Comparison of ENCODE assay signal across 20 cellular contexts in genomic region chr12:126545411-126545810, GRCh38.
DNase-seq lines count a peak whose midpoint lies in the region; ATAC-seq and TF ChIP-seq lines count a peak whose summit lies in the region.
"Had no signal": no experiment of that assay in that cellular context is flagged by ENCODE, and none has a peak within 500 bp of the region (broad histone marks: within the 10 kb centered on the region; RNA-seq: fewer than 3 reads in every experiment).

No MANE protein-coding gene starts in this region.

- H3K27me3 ChIP-seq in vagina: no peaks in the 10 kb centered on the region
- no peaks in the 10 kb centered on the region for H3K27me3 ChIP-seq in esophagus muscularis mucosa
- H3K27me3 ChIP-seq in gastroesophageal sphincter: no peaks in the 10 kb centered on the region

- no peaks in the 10 kb centered on the region for H3K36me3 ChIP-seq in vagina
- H3K36me3 ChIP-seq in esophagus muscularis mucosa: no peaks in the 10 kb centered on the region
- H3K36me3 ChIP-seq in gastroesophageal sphincter: no peaks in the 10 kb centered on the region

- H3K9me3 ChIP-seq in vagina (no peaks in the 10 kb centered on the region), esophagus muscularis mucosa (no peaks in the 10 kb centered on the region), gastroesophageal sphincter (no peaks in the 10 kb centered on the region)

- TF ChIP-seq EP300 in esophagus muscularis mucosa (IDR thresholded peaks at IDR 0.05) (no peak), gastroesophageal sphincter (IDR thresholded peaks at IDR 0.05) (no peak)

- DNase-seq in Caki2 (ENCODE audit: low read depth): peak; percentile 12
- DNase-seq in NCI-H748 (lab: John Stamatoyannopoulos, UW; ENCODE audit: unreplicated experiment): peak; percentile 17
- peak; percentile 5 for DNase-seq in astrocyte of the cerebellum (ENCODE audit: low read depth)
- DNase-seq in fibroblast of pulmonary artery (ENCODE audit: low read depth): peak; percentile 24
- DNase-seq in NCI-H1105 (lab: John Stamatoyannopoulos, UW): no peak
- no peak for DNase-seq in vagina (ENCODE audit: extremely low spot score in 2 of 2)
- DNase-seq in esophagus muscularis mucosa (ENCODE audit: extremely low spot score): no peak
- DNase-seq: CD8-positive, alpha-beta memory T cell; DMS53; GF-D8; NCI-H1048; NCI-H1436; NCI-H2029; NCI-H2227 treated with DMSO at 0.1 percent for 48 hours; NCI-H510A; NCI-H82; Right ventricle myocardium superior had no signal

- WGBS in esophagus muscularis mucosa: 55% methylated on average over 4 of the region's 4 CpGs
- WGBS in gastroesophageal sphincter (ENCODE audit: low coverage in 1 of 2), 2 donors: 46 to 57% methylated on average over 3 to 4 of the region's 4 CpGs

- TF ChIP-seq POLR2A in vagina (IDR thresholded peaks at IDR 0.05): no peak
- TF ChIP-seq POLR2A in esophagus muscularis mucosa (IDR thresholded peaks at IDR 0.05; ENCODE audit: low read depth): no peak
- no peak for TF ChIP-seq POLR2A in gastroesophageal sphincter (IDR thresholded peaks at IDR 0.05)

- in situ Hi-C loops in Caki2 (cut with HindIII; ENCODE audit: low pct_unique_long_range_greater_than_20kb, low sequenced_read_pairs): no loop called here
- in situ Hi-C loops in astrocyte of the cerebellum (cut with HindIII; ENCODE audit: low sequenced_read_pairs): no loop called here

- no peak for ATAC-seq in gastroesophageal sphincter

- H3K4me1 ChIP-seq in vagina (no peaks in the 10 kb centered on the region), esophagus muscularis mucosa (no peaks in the 10 kb centered on the region), gastroesophageal sphincter (no peaks in the 10 kb centered on the region)

- intact Hi-C loops in vagina (cut with DNase I): no loop called here
- intact Hi-C loops in esophagus muscularis mucosa (cut with DNase I): no loop called here

- H3K27ac ChIP-seq in vagina (no peak overlapping the region), esophagus muscularis mucosa (replicated peaks in 1 of 4) (no peak overlapping the region), gastroesophageal sphincter (no peak overlapping the region)
- H3K27ac ChIP-seq: C4-2B, SK-N-MC had no signal

- TF ChIP-seq CTCF in astrocyte of the cerebellum (IDR thresholded peaks at IDR 0.05; ENCODE audit: low read depth, low read length, missing control alignments) (no peak), fibroblast of pulmonary artery (IDR thresholded peaks at IDR 0.05; ENCODE audit: low read length, missing control alignments) (no peak), vagina (IDR thresholded peaks at IDR 0.05) (no peak), esophagus muscularis mucosa (IDR thresholded peaks at IDR 0.05) (no peak), gastroesophageal sphincter (IDR thresholded peaks at IDR 0.05) (no peak)

- H3K4me3 ChIP-seq in astrocyte of the cerebellum (ENCODE audit: low read depth, low read length) (no peak overlapping the region), fibroblast of pulmonary artery (replicated peaks; ENCODE audit: low read depth, low read length) (no peak overlapping the region), vagina (no peak overlapping the region), esophagus muscularis mucosa (no peak overlapping the region), gastroesophageal sphincter (no peak overlapping the region)
- H3K4me3 ChIP-seq: SK-N-MC had no signal

Comparison
In these comparisons a context has a peak if more than half of its experiments do, and no peak if none do; other contexts are left out.
1. DNase-seq: peak in Caki2 (single experiment), NCI-H748 (single experiment), astrocyte of the cerebellum (single experiment) and fibroblast of pulmonary artery (single experiment); none in NCI-H1105 (single experiment), vagina (0 of 2) and esophagus muscularis mucosa (single experiment).